In the genomic region with DNA sequence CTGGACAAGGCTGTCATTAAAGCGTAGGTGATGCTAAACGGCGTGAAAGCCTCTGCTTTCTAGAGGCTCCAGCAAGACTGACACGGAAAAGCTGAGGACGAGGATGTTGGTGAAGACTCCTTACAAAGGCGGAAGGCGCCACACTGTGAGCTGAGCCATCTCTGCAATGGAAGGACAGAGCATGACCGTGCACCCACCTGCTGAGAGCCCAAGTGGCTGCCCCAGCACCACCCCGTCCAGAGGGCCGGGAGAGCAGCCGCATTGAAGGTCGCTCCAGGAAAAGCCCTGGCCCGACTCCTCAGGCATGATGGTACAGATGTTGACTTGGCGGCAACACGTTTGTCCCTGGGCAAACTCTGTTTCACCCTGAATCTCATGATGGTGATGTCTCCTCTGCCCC, we compare ENCODE assay signal across 14 cellular contexts.
DNase-seq lines count a peak whose midpoint lies in the region; ATAC-seq and TF ChIP-seq lines count a peak whose summit lies in the region.
"Had no signal": no experiment of that assay in that cellular context is flagged by ENCODE, and none has a peak within 500 bp of the region (broad histone marks: within the 10 kb centered on the region; RNA-seq: fewer than 3 reads in every experiment).

No MANE protein-coding gene starts in this region.

- no peak overlapping the region for H2BK12ac ChIP-seq in neuronal stem cell (ENCODE audit: low read length)

- H3K27me3 Mint-ChIP-seq in activated naive CD4-positive, alpha-beta T cell treated with anti-CD3 and anti-CD28 coated beads, Interleukin-2, amount 10 ng/mL, durations not matched to agents 7 days and 5 days: peaks cover 27% of the 10 kb centered on the region

- H2AFZ ChIP-seq in neuronal stem cell (ENCODE audit: low read length): no peak overlapping the region

- H3K36me3 ChIP-seq in neuronal stem cell (replicated peaks in 1 of 2; ENCODE audit: control insufficient read depth in 2 of 2, insufficient read depth in 2 of 2, low read length in 2 of 2): no peaks in the 10 kb centered on the region
- H3K36me3 ChIP-seq in aorta (ENCODE audit: control insufficient read depth in 1 of 2, insufficient read depth in 2 of 2, low read length in 1 of 2): no peaks in the 10 kb centered on the region

- H3K9me3 Mint-ChIP-seq in activated naive CD4-positive, alpha-beta T cell treated with anti-CD3 and anti-CD28 coated beads, Interleukin-2, amount 10 ng/mL, durations not matched to agents 7 days and 5 days: no peaks in the 10 kb centered on the region
- H3K9me3 Mint-ChIP-seq: CD8-positive, alpha-beta T cell had no signal

- no peak overlapping the region for H3K4ac ChIP-seq in neuronal stem cell (ENCODE audit: low read length)

- H3K27me3 ChIP-seq in neuronal stem cell (ENCODE audit: control insufficient read depth in 3 of 3, insufficient read depth in 3 of 3, low read depth in 1 of 3, low read length in 3 of 3): no peaks in the 10 kb centered on the region
- H3K27me3 ChIP-seq in aorta (ENCODE audit: control insufficient read depth in 1 of 2, insufficient read depth in 2 of 2, low read length in 1 of 2): no peaks in the 10 kb centered on the region

- peak overlapping the region; percentile 8 for H3K23ac ChIP-seq in neuronal stem cell (ENCODE audit: low read depth, low read length, poor library complexity)

- intact Hi-C loops in aorta (cut with DNase I): no loop called here

- TF ChIP-seq CTCF in omental fat pad (IDR thresholded peaks at IDR 0.05): no peak

- H3K4me2 ChIP-seq in neuronal stem cell (ENCODE audit: insufficient read depth, low read length, poor library complexity, severe bottlenecking): no peak overlapping the region

- H3K4me3 Mint-ChIP-seq in activated naive CD4-positive, alpha-beta T cell treated with anti-CD3 and anti-CD28 coated beads, Interleukin-2, amount 10 ng/mL, durations not matched to agents 7 days and 5 days: no peak overlapping the region
- H3K4me3 Mint-ChIP-seq: CD14-positive monocyte; CD8-positive, alpha-beta T cell; HFFc6 had no signal

- H3K4me3 ChIP-seq in neuronal stem cell (ENCODE audit: low read length in 2 of 2) (no peak overlapping the region), aorta (ENCODE audit: low read length in 2 of 2) (no peak overlapping the region)

- peak overlapping the region; percentile 9 for H3K27ac Mint-ChIP-seq in activated naive CD4-positive, alpha-beta T cell treated with anti-CD3 and anti-CD28 coated beads, Interleukin-2, amount 10 ng/mL, durations not matched to agents 7 days and 5 days
- H3K27ac Mint-ChIP-seq: CD14-positive monocyte; CD8-positive, alpha-beta T cell; HFFc6 had no signal

- peak overlapping the region; percentile 70 for H2BK15ac ChIP-seq in neuronal stem cell (ENCODE audit: low read length)

- DNase-seq in NCI-H1417 (lab: John Stamatoyannopoulos, UW): peak; percentile 5 to 39 (median 37)
- DNase-seq in NCI-H1417 treated with DMSO at 0.1 percent for 48 hours (lab: John Stamatoyannopoulos, UW): no peak
- DNase-seq in activated naive CD4-positive, alpha-beta T cell treated with anti-CD3 and anti-CD28 coated beads, Interleukin-2, amount 10 ng/mL, durations not matched to agents 7 days and 5 days: no peak
- no peak for DNase-seq in activated naive CD4-positive, alpha-beta T cell (lab: John Stamatoyannopoulos, UW)
- DNase-seq in neuronal stem cell (ENCODE audit: low spot score): no peak
- DNase-seq in aorta: peak; percentile 14 to 48
- no peak for DNase-seq in omental fat pad (ENCODE audit: low spot score)
- DNase-seq: CD8-positive, alpha-beta T cell; EL; HCEC 1CT; HFFc6 had no signal

- no peak overlapping the region for H4K8ac ChIP-seq in neuronal stem cell (ENCODE audit: low read depth, low read length)

- no CpG with 5 or more reads among the region's 15 CpGs for WGBS in neuronal stem cell (ENCODE audit: extremely low coverage in 2 of 2, insufficient read length in 2 of 2, insufficient replicate concordance in 1 of 2), 2 donors
- WGBS in aorta, 2 donors: 81 to 84% methylated on average over 15 of the region's 15 CpGs

- H3K14ac ChIP-seq in neuronal stem cell (ENCODE audit: low read length): no peak overlapping the region

- H4K91ac ChIP-seq in neuronal stem cell (ENCODE audit: low read depth, low read length, poor library complexity): peak overlapping the region; percentile 33

- no peak overlapping the region for H2BK5ac ChIP-seq in neuronal stem cell (ENCODE audit: low read length)

- no peak overlapping the region for H3K9ac ChIP-seq in neuronal stem cell (ENCODE audit: low read depth, low read length, poor library complexity)

- peaks cover 2 to 3% of the 10 kb centered on the region in 2 donors for H3K4me1 ChIP-seq in neuronal stem cell (ENCODE audit: control insufficient read depth in 2 of 2, insufficient read depth in 1 of 2, low read depth in 1 of 2, low read length in 2 of 2)
- no peaks in the 10 kb centered on the region for H3K4me1 ChIP-seq in aorta (ENCODE audit: control insufficient read depth in 1 of 2, insufficient read depth in 2 of 2, low read length in 2 of 2)

- H3K9me3 ChIP-seq in neuronal stem cell (replicated peaks in 1 of 2; ENCODE audit: control insufficient read depth in 2 of 2, insufficient read depth in 1 of 2, low read depth in 1 of 2, low read length in 2 of 2) (no peaks in the 10 kb centered on the region), aorta (ENCODE audit: control insufficient read depth, low read length) (no peaks in the 10 kb centered on the region)

- H3K79me1 ChIP-seq in neuronal stem cell (ENCODE audit: low read depth, low read length): no peaks in the 10 kb centered on the region

- peak overlapping the region; percentile 66 for H2AK5ac ChIP-seq in neuronal stem cell (ENCODE audit: low read depth, low read length)

- H3K18ac ChIP-seq in neuronal stem cell (ENCODE audit: low read length): peak overlapping the region; percentile 76

- no peak overlapping the region for H2BK120ac ChIP-seq in neuronal stem cell (ENCODE audit: low read depth, low read length)

- no peak overlapping the region for H3K27ac ChIP-seq in neuronal stem cell (replicated peaks; ENCODE audit: low read length)
- H3K27ac ChIP-seq in aorta (ENCODE audit: low read depth in 1 of 2, low read length in 2 of 2): no peak overlapping the region
- H3K27ac ChIP-seq: 22Rv1 had no signal

- CTCF ChIA-PET in activated naive CD4-positive, alpha-beta T cell treated with anti-CD3 and anti-CD28 coated beads, Interleukin-2, amount 10 ng/mL, durations not matched to agents 7 days and 5 days (lab: Charles Lee): no interaction called here

- ATAC-seq in aorta (ENCODE audit: low FRiP score): no peak
- ATAC-seq in omental fat pad (ENCODE audit: low FRiP score): no peak
- no peak for ATAC-seq in HG02623 (IDR thresholded peaks at IDR 0.05; ENCODE audit: unreplicated experiment)
- ATAC-seq: CD8-positive, alpha-beta T cell had no signal

- no peaks in the 10 kb centered on the region for H3K36me3 Mint-ChIP-seq in activated naive CD4-positive, alpha-beta T cell treated with anti-CD3 and anti-CD28 coated beads, Interleukin-2, amount 10 ng/mL, durations not matched to agents 7 days and 5 days
- H3K36me3 Mint-ChIP-seq: CD14-positive monocyte; CD8-positive, alpha-beta T cell had no signal

- H3K4me1 Mint-ChIP-seq in activated naive CD4-positive, alpha-beta T cell treated with anti-CD3 and anti-CD28 coated beads, Interleukin-2, amount 10 ng/mL, durations not matched to agents 7 days and 5 days: peaks cover 28% of the 10 kb centered on the region

Comparison
In these comparisons a context has a peak if more than half of its experiments do, and no peak if none do; other contexts are left out.
1. DNase-seq: peak in NCI-H1417 (3 of 3) and aorta (2 of 2); none in NCI-H1417 treated with DMSO at 0.1 percent for 48 hours (single experiment), activated naive CD4-positive, alpha-beta T cell treated with anti-CD3 and anti-CD28 coated beads, Interleukin-2, amount 10 ng/mL, durations not matched to agents 7 days and 5 days (single experiment), activated naive CD4-positive, alpha-beta T cell (0 of 4), neuronal stem cell (single experiment) and omental fat pad (single experiment).